1 cellular context compared by ENCODE assay signal in genomic region chr21:45508607-45509565, GRCh38.
TF ChIP-seq lines count a peak whose summit lies in the region.

No MANE protein-coding gene starts in this region.

TF ChIP-seq in HepG2, 621 proteins besides CTCF, POLR2A, EP300 and RAD21 (continued from another document and continues in another):
- TF ChIP-seq ZNF280B (CRISPR knock-in tag; IDR thresholded peaks at IDR 0.05; ENCODE audit: borderline replicate concordance) (peak; percentile 15; the same call in 1 of the 2 replicates), ZNF335 (CRISPR knock-in tag; IDR thresholded peaks at IDR 0.05) (no peak), ZNF678 (CRISPR knock-in tag; IDR thresholded peaks at IDR 0.05) (no peak), PREB (CRISPR knock-in tag; IDR thresholded peaks at IDR 0.05) (no peak), ZNF232 (CRISPR knock-in tag; IDR thresholded peaks at IDR 0.05; ENCODE audit: borderline replicate concordance) (no peak), KLF6 (CRISPR knock-in tag; IDR thresholded peaks at IDR 0.05) (no peak), RXRB (CRISPR knock-in tag; IDR thresholded peaks at IDR 0.05; ENCODE audit: borderline replicate concordance) (0 out of 2 replicates have a peak, but pooled peaks have one; percentile 32), IKZF1 (IDR thresholded peaks at IDR 0.05) (no peak), MTF1 (CRISPR knock-in tag; IDR thresholded peaks at IDR 0.05) (no peak), ZNF652 (CRISPR knock-in tag; IDR thresholded peaks at IDR 0.05; ENCODE audit: borderline replicate concordance, low read depth) (no peak), RARA (CRISPR knock-in tag; IDR thresholded peaks at IDR 0.05) (peak; percentile 44), ZNF609 (CRISPR knock-in tag; IDR thresholded peaks at IDR 0.05; ENCODE audit: borderline replicate concordance) (0 out of 2 replicates have a peak, but pooled peaks have one; percentile 17), ZNF501 (CRISPR knock-in tag; IDR thresholded peaks at IDR 0.05) (0 out of 2 replicates have a peak, but pooled peaks have one; percentile 31), DMTF1 (CRISPR knock-in tag; IDR thresholded peaks at IDR 0.05) (no peak), SALL2 (CRISPR knock-in tag; IDR thresholded peaks at IDR 0.05) (no peak), HOXA9 (CRISPR knock-in tag; IDR thresholded peaks at IDR 0.05; ENCODE audit: borderline replicate concordance) (no peak), SNAPC4 (CRISPR knock-in tag; IDR thresholded peaks at IDR 0.05) (no peak), ZNF446 (CRISPR knock-in tag; IDR thresholded peaks at IDR 0.05) (no peak), MED8 (CRISPR knock-in tag; IDR thresholded peaks at IDR 0.05; ENCODE audit: insufficient replicate concordance) (no peak), ZNF616 (CRISPR knock-in tag; IDR thresholded peaks at IDR 0.05; ENCODE audit: low read depth) (no peak), ADNP (CRISPR knock-in tag; IDR thresholded peaks at IDR 0.05) (no peak), ERF (CRISPR knock-in tag; IDR thresholded peaks at IDR 0.05) (no peak), CERS6 (CRISPR knock-in tag; IDR thresholded peaks at IDR 0.05) (no peak), BCL3 (CRISPR knock-in tag; IDR thresholded peaks at IDR 0.05) (no peak), SP4 (CRISPR knock-in tag; IDR thresholded peaks at IDR 0.05) (peak; percentile 37; the same call in 1 of the 2 replicates), SYNCRIP (IDR thresholded peaks at IDR 0.05; ENCODE audit: insufficient read depth, low read depth, low read length) (no peak), THAP9 (CRISPR knock-in tag; IDR thresholded peaks at IDR 0.05; ENCODE audit: borderline replicate concordance) (no peak), ZNF34 (CRISPR knock-in tag; IDR thresholded peaks at IDR 0.05; ENCODE audit: borderline replicate concordance) (no peak), ZMYM2 (CRISPR knock-in tag; IDR thresholded peaks at IDR 0.05) (no peak), ZFP1 (CRISPR knock-in tag; IDR thresholded peaks at IDR 0.05) (no peak), FOSL1 (CRISPR knock-in tag; IDR thresholded peaks at IDR 0.05; ENCODE audit: borderline replicate concordance) (no peak), SKI (IDR thresholded peaks at IDR 0.05; ENCODE audit: partially characterized antibody) (no peak), ZNF724P (CRISPR knock-in tag; IDR thresholded peaks at IDR 0.05; ENCODE audit: borderline replicate concordance) (no peak), PHF21A (CRISPR knock-in tag; IDR thresholded peaks at IDR 0.05) (0 out of 2 replicates have a peak, but pooled peaks have one; percentile 26), MAFF (IDR thresholded peaks at IDR 0.05; ENCODE audit: low read depth, low read length) (no peak), STAT5B (CRISPR knock-in tag; IDR thresholded peaks at IDR 0.05) (no peak), CEBPB (IDR thresholded peaks at IDR 0.05; ENCODE audit: borderline replicate concordance, low read depth, low read length) (no peak), BRD4 (CRISPR knock-in tag; IDR thresholded peaks at IDR 0.05) (no peak), ZNF550 (CRISPR knock-in tag; IDR thresholded peaks at IDR 0.05; ENCODE audit: borderline replicate concordance) (no peak), MTA1 (CRISPR knock-in tag; IDR thresholded peaks at IDR 0.05; ENCODE audit: borderline replicate concordance) (no peak), FOXK2 (IDR thresholded peaks at IDR 0.05) (no peak), ZNF160 (CRISPR knock-in tag; IDR thresholded peaks at IDR 0.05) (no peak), SAFB2 (CRISPR knock-in tag; IDR thresholded peaks at IDR 0.05; ENCODE audit: borderline replicate concordance, low read depth) (no peak), CHCHD3 (CRISPR knock-in tag; IDR thresholded peaks at IDR 0.05) (no peak), HES4 (CRISPR knock-in tag; IDR thresholded peaks at IDR 0.05; ENCODE audit: borderline replicate concordance) (no peak), ZNF235 (CRISPR knock-in tag; IDR thresholded peaks at IDR 0.05; ENCODE audit: borderline replicate concordance) (no peak), NPAS2 (CRISPR knock-in tag; IDR thresholded peaks at IDR 0.05; ENCODE audit: borderline replicate concordance) (no peak)
